Comparison of ENCODE assay signal across 8 cellular contexts in the genomic region with DNA sequence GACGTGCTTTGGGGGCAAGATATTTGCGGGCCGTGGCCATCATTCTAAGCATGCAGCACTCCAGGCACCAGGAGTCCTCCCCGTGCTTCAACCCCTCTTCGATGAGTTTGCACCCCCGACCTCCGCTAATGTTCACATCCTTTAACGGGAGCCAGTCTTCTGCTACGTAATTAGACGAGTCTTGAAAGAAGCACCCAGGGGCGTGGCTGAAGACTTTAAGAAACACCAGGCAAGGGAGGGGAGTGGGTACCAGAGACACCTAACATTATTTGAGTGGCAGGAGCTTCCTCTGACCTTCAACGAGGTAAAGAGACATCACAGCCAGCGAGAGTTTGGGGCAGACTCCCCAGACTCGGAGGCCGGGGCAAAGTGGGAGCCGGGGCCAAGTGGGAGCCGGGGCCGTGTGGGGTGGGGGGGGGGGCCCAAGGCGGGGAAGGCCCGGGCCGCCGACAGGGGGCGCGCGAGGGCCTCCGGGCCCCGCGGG. TPM values are rescaled to one million over a fixed set of nuclear protein-coding genes. Genes with fewer than 3 reads are reported as not detected.
A peak's percentile ranks its signal among the peaks of the same experiment; 100 is the strongest.
DNase-seq lines count a peak whose midpoint lies in the region; ATAC-seq and TF ChIP-seq lines count a peak whose summit lies in the region.

No MANE protein-coding gene starts in this region.

- peak; percentile 27 for ATAC-seq in HG02588 (IDR thresholded peaks at IDR 0.05; ENCODE audit: unreplicated experiment)
- peak; percentile 78 for ATAC-seq in memory B cell (ENCODE audit: low read depth)

- 17 to 18% methylated on average over 18 to 20 of the region's 28 CpGs for WGBS in tibial nerve, 2 donors

- H3K4me1 Mint-ChIP-seq in brain (peaks cover 24% of the 10 kb centered on the region), memory B cell (peaks cover 11% of the 10 kb centered on the region)

- peaks cover 0 to 42% (median 16%) of the 10 kb centered on the region in 4 donors for H3K4me1 ChIP-seq in tibial nerve

- H3K36me3 Mint-ChIP-seq in brain (no peaks in the 10 kb centered on the region), memory B cell (peaks cover 4% of the 10 kb centered on the region)

- peaks cover 0 to 8% (median 3%) of the 10 kb centered on the region in 5 experiments for H3K9me3 Mint-ChIP-seq in brain
- H3K9me3 Mint-ChIP-seq in memory B cell = no peaks in the 10 kb centered on the region

- H3K27ac Mint-ChIP-seq in brain (peak overlapping the region in 2 of 5 experiments; percentile 55 to 84), memory B cell (peak overlapping the region; percentile 96)

- no peak for TF ChIP-seq POLR2A in tibial nerve (IDR thresholded peaks at IDR 0.05)

- H3K4me3 ChIP-seq in tibial nerve = peak overlapping the region; percentile 20 to 86 (median 78)

- H3K27me3 ChIP-seq in tibial nerve = no peaks in the 10 kb centered on the region

- no peak for TF ChIP-seq CTCF in brain (conservative IDR thresholded peaks at IDR 0.05)
- peak in 3 of 5 experiments; percentile 98 to 99 (median 99) for TF ChIP-seq CTCF in tibial nerve (IDR thresholded peaks at IDR 0.05)

- H3K27ac ChIP-seq in tibial nerve = peak overlapping the region; percentile 93 to 99 (median 95)

- H3K27me3 Mint-ChIP-seq in brain = peaks cover 42% of the 10 kb centered on the region
- no peaks in the 10 kb centered on the region for H3K27me3 Mint-ChIP-seq in memory B cell

- peaks cover 0 to 9% (median 0%) of the 10 kb centered on the region in 3 donors for H3K36me3 ChIP-seq in tibial nerve

- H3K4me3 Mint-ChIP-seq in brain (peak overlapping the region; percentile 73 to 79 (median 78)), memory B cell (peak overlapping the region; percentile 98)

- H3K9me3 ChIP-seq in tibial nerve = no peaks in the 10 kb centered on the region

- peak; percentile 84 for DNase-seq in activated T-cell treated with anti-CD3 and anti-CD28 coated beads, Interleukin-2, amount 50 U/mL, for 1 hour
- DNase-seq in activated T-cell treated with anti-CD3 and anti-CD28 coated beads for 4 hours (no peak), NOMO-1 (lab: John Stamatoyannopoulos, UW; ENCODE audit: unreplicated experiment in 2 of 2) (peak; percentile 44 to 45), memory B cell (ENCODE audit: low spot score in 2 of 2) (peak; percentile 75 to 82), tibial nerve (ENCODE audit: low spot score in 2 of 2) (peak; percentile 25 to 36), 8988T (no peak)

- TF ChIP-seq EP300 in tibial nerve (IDR thresholded peaks at IDR 0.05) = no peak

RNA-seq across cellular contexts. Expression of gene TOMM7, which starts 31.1 kb away (rescaled TPM):
- 836 TPM for polyA plus RNA-seq in brain (ENCODE audit: insufficient read depth, low read depth, low replicate concordance)
- 100 to 1,000 TPM; 133 to 211 (median 177) TPM for total RNA-seq in tibial nerve

Comparison
In these comparisons a context has a peak if more than half of its experiments do, and no peak if none do; other contexts are left out.
1. DNase-seq: peak in activated T-cell treated with anti-CD3 and anti-CD28 coated beads, Interleukin-2, amount 50 U/mL, for 1 hour (single experiment), NOMO-1 (2 of 2), memory B cell (2 of 2) and tibial nerve (2 of 2); none in activated T-cell treated with anti-CD3 and anti-CD28 coated beads for 4 hours (single experiment) and 8988T (single experiment).
2. CTCF ChIP-seq: peak in tibial nerve (3 of 5); none in brain (0 of 2).